ENCODE assay signal across 5 cellular contexts in the genomic region with DNA sequence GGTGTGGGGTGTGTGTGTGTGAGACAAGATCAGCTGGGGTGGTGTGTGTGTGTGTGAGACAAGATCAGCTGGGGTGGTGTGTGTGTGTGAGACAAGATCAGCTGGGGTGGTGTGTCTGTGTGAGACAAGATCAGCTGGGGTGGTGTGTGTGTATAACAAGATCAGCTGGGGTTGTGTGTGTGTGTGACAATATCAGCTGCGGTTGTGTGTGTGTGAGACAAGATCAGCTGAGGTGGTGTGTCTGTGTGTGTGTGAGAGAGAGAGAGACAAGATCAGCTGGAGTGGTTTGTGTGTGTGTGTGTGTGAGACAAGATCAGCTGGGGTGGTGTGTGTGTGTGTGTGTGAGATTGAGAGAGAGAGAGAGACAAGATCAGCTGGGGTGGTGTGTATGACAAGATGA. TPM values are rescaled to one million over a fixed set of nuclear protein-coding genes. Genes with fewer than 3 reads are reported as not detected.
A peak's percentile ranks its signal among the peaks of the same experiment; 100 is the strongest.
DNase-seq lines count a peak whose midpoint lies in the region; TF ChIP-seq lines count a peak whose summit lies in the region.
"Not testable (repeated sequence)": the region's sequence is repeated elsewhere in the genome, so short reads cannot be mapped to it uniquely, and the experiment has no call there.

No MANE protein-coding gene starts in this region.

- intact Hi-C loops in esophagus squamous epithelium (cut with DNase I): not testable (repeated sequence)

- CTCF ChIA-PET in RWPE1 (lab: Yijun Ruan, JAX): not testable (repeated sequence)

- not testable (repeated sequence) for H3K9ac ChIP-seq in neuronal stem cell (ENCODE audit: low read depth, low read length, poor library complexity); rectal smooth muscle tissue (ENCODE audit: low read length); stomach smooth muscle (ENCODE audit: low read length in 2 of 2)

- TF ChIP-seq CTCF in RWPE1 (conservative IDR thresholded peaks at IDR 0.05; ENCODE audit: low read depth); esophagus squamous epithelium (IDR thresholded peaks at IDR 0.05): not testable (repeated sequence)

- H3K27ac ChIP-seq in RWPE1 (peak overlapping the region; percentile 82), esophagus squamous epithelium (peak overlapping the region; percentile 42 to 88 (median 74)), rectal smooth muscle tissue (ENCODE audit: low read depth, low read length) (peak overlapping the region; percentile 1), stomach smooth muscle (ENCODE audit: low read length) (peak overlapping the region; percentile 37)
- not testable (repeated sequence) for H3K27ac ChIP-seq in neuronal stem cell (replicated peaks; ENCODE audit: low read length)

- not testable (repeated sequence) for H2BK12ac ChIP-seq in neuronal stem cell (ENCODE audit: low read length)

- not testable (repeated sequence) for H2BK120ac ChIP-seq in neuronal stem cell (ENCODE audit: low read depth, low read length)

- H3K79me1 ChIP-seq in neuronal stem cell (ENCODE audit: low read depth, low read length): not testable (repeated sequence)

- DNase-seq in RWPE1 (ENCODE audit: low spot score); esophagus squamous epithelium (lab: John Stamatoyannopoulos, UW); neuronal stem cell (ENCODE audit: low spot score): not testable (repeated sequence)

- H3K4me1 ChIP-seq in esophagus squamous epithelium (peaks cover 11 to 43% (median 19%) of the 10 kb centered on the region in 3 donors), stomach smooth muscle (ENCODE audit: control insufficient read depth, insufficient read depth, low read length) (peaks cover 13% of the 10 kb centered on the region)
- not testable (repeated sequence) for H3K4me1 ChIP-seq in neuronal stem cell (ENCODE audit: control insufficient read depth in 2 of 2, insufficient read depth in 1 of 2, low read depth in 1 of 2, low read length in 2 of 2); rectal smooth muscle tissue (ENCODE audit: control insufficient read depth, insufficient read depth, low read length)

- 69 to 93% methylated on average over 1 of the region's 1 CpG for WGBS in esophagus squamous epithelium, 2 donors
- WGBS in neuronal stem cell (ENCODE audit: extremely low coverage in 2 of 2, insufficient read length in 2 of 2, insufficient replicate concordance in 1 of 2), 2 donors: no CpG with 5 or more reads among the region's 1 CpG

- H2AFZ ChIP-seq in neuronal stem cell (ENCODE audit: low read length): not testable (repeated sequence)

- peak overlapping the region; percentile 56 for H3K14ac ChIP-seq in neuronal stem cell (ENCODE audit: low read length)

- not testable (repeated sequence) for H2AK5ac ChIP-seq in neuronal stem cell (ENCODE audit: low read depth, low read length)

- not testable (repeated sequence) for H3K27me3 ChIP-seq in esophagus squamous epithelium; neuronal stem cell (ENCODE audit: control insufficient read depth in 3 of 3, insufficient read depth in 3 of 3, low read depth in 1 of 3, low read length in 3 of 3); rectal smooth muscle tissue (ENCODE audit: control insufficient read depth, insufficient read depth, low read length); stomach smooth muscle (ENCODE audit: control insufficient read depth in 1 of 2, insufficient read depth in 2 of 2, low read length in 2 of 2)

- not testable (repeated sequence) for H3K4me2 ChIP-seq in neuronal stem cell (ENCODE audit: insufficient read depth, low read length, poor library complexity, severe bottlenecking)

- not testable (repeated sequence) for H3K4ac ChIP-seq in neuronal stem cell (ENCODE audit: low read length)

- H3K18ac ChIP-seq in neuronal stem cell (ENCODE audit: low read length): not testable (repeated sequence)

- H3K9me3 ChIP-seq in esophagus squamous epithelium; neuronal stem cell (replicated peaks in 1 of 2; ENCODE audit: control insufficient read depth in 2 of 2, insufficient read depth in 1 of 2, low read depth in 1 of 2, low read length in 2 of 2); stomach smooth muscle (ENCODE audit: control insufficient read depth in 2 of 2, low read length in 2 of 2): not testable (repeated sequence)

- POLR2A ChIA-PET in RWPE1 (lab: Yijun Ruan, JAX; ENCODE audit: low non-redundant PET): not testable (repeated sequence)

- not testable (repeated sequence) for H3K36me3 ChIP-seq in esophagus squamous epithelium; neuronal stem cell (replicated peaks in 1 of 2; ENCODE audit: control insufficient read depth in 2 of 2, insufficient read depth in 2 of 2, low read length in 2 of 2); rectal smooth muscle tissue (ENCODE audit: control insufficient read depth, insufficient read depth, low read length); stomach smooth muscle (ENCODE audit: control insufficient read depth in 2 of 2, insufficient read depth in 2 of 2, low read length in 2 of 2)

- TF ChIP-seq POLR2A in esophagus squamous epithelium (IDR thresholded peaks at IDR 0.05): not testable (repeated sequence)

- not testable (repeated sequence) for H3K4me3 ChIP-seq in esophagus squamous epithelium; neuronal stem cell (ENCODE audit: low read length in 2 of 2); rectal smooth muscle tissue (ENCODE audit: low read length); stomach smooth muscle (ENCODE audit: low read length in 2 of 2)

- not testable (repeated sequence) for H3K23ac ChIP-seq in neuronal stem cell (ENCODE audit: low read depth, low read length, poor library complexity)

- H4K91ac ChIP-seq in neuronal stem cell (ENCODE audit: low read depth, low read length, poor library complexity): not testable (repeated sequence)

- not testable (repeated sequence) for H2BK15ac ChIP-seq in neuronal stem cell (ENCODE audit: low read length)

- peak overlapping the region; percentile 65 for H4K8ac ChIP-seq in neuronal stem cell (ENCODE audit: low read depth, low read length)

- not testable (repeated sequence) for H2BK5ac ChIP-seq in neuronal stem cell (ENCODE audit: low read length)

RNA-seq across cellular contexts. Expression of a gene that starts 41.9 kb away (rescaled TPM):
- total RNA-seq in esophagus squamous epithelium: 10 to 100 TPM; 20.2 to 34.0 (median 25.5) TPM
- polyA plus RNA-seq in neuronal stem cell (2013, experiment 1 of 2): 21.5 TPM
- 22.3 TPM for polyA plus RNA-seq in neuronal stem cell (2013, experiment 2 of 2)
